Comparison of ENCODE assay signal across 17 cellular contexts in the genomic region with DNA sequence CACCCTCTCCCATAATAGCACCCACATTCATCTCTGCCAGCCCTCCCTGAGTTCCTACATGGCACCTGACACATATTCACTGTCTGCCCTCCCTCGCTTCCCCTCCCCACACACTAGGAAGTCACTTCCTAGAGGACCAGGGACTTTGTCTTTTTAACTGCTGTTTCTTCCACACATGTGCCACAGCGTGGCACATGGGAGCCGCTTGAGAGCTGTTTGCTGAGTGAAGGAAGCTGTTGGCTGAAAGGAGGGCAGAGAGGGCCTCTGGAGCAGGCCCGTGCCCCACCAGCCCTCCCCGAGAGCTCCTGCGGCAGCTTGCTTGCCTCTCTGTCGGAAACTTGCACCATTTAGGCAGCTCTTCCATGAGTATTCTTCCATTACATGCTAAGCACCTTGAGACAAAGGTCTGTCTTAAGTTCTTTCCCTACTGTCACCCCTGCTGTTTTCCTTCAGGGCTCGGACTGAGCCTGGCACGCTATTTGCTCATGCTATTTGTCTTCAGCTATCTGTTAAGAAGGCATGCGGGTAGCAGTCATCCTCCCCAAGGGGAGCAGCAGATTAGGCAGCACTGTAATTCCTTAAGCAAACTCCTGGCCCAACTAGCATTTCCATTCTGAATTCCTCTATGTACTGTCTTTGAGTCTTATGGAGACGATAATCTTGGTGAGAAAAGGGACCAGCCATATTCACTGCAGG.
"Had no signal": no experiment of that assay in that cellular context is flagged by ENCODE, and none has a peak within 500 bp of the region (broad histone marks: within the 10 kb centered on the region; RNA-seq: fewer than 3 reads in every experiment).

No MANE protein-coding gene starts in this region.

- H3K9me3 ChIP-seq: esophagus squamous epithelium, psoas muscle, right lobe of liver, transverse colon had no signal

- DNase-seq: activated CD4-positive, alpha-beta memory T cell treated with anti-CD3 and anti-CD28 coated beads, Interleukin-2, amount 10 ng/mL, durations not matched to agents 7 days and 5 days; activated CD4-positive, alpha-beta T cell treated with anti-CD3 and anti-CD28 coated beads for 4 hours; activated naive CD4-positive, alpha-beta T cell treated with anti-CD3 and anti-CD28 coated beads, Interleukin-2, amount 10 ng/mL, durations not matched to agents 7 days and 5 days; activated T-cell treated with anti-CD3 and anti-CD28 coated beads, Interleukin-2, amount 50 U/mL, for 24 hours; esophagus squamous epithelium; hippocampal formation; psoas muscle; right lobe of liver; stimulated activated naive CD8-positive, alpha-beta T cell treated with anti-CD3 and anti-CD28 coated beads, Interleukin-15, Interleukin-2, amounts not matched to agents 100 U/mL and 50 U/mL, for 24 hours; T-helper 1 cell; T1000; transverse colon had no signal

- H3K27me3 ChIP-seq: esophagus squamous epithelium, right lobe of liver, transverse colon had no signal

- H3K4me3 Mint-ChIP-seq: activated CD4-positive, alpha-beta memory T cell treated with anti-CD3 and anti-CD28 coated beads, Interleukin-2, amount 10 ng/mL, durations not matched to agents 7 days and 5 days; activated naive CD4-positive, alpha-beta T cell treated with anti-CD3 and anti-CD28 coated beads, Interleukin-2, amount 10 ng/mL, durations not matched to agents 7 days and 5 days; activated T-cell treated with anti-CD3 and anti-CD28 coated beads, Interleukin-2, amount 50 U/mL, for 24 hours; nephron had no signal

- H3K27ac Mint-ChIP-seq: activated CD4-positive, alpha-beta memory T cell treated with anti-CD3 and anti-CD28 coated beads, Interleukin-2, amount 10 ng/mL, durations not matched to agents 7 days and 5 days; activated naive CD4-positive, alpha-beta T cell treated with anti-CD3 and anti-CD28 coated beads, Interleukin-2, amount 10 ng/mL, durations not matched to agents 7 days and 5 days; activated T-cell treated with anti-CD3 and anti-CD28 coated beads, Interleukin-2, amount 50 U/mL, for 24 hours; nephron had no signal

- ATAC-seq: psoas muscle, right lobe of liver had no signal

- H3K4me1 Mint-ChIP-seq: activated CD4-positive, alpha-beta memory T cell treated with anti-CD3 and anti-CD28 coated beads, Interleukin-2, amount 10 ng/mL, durations not matched to agents 7 days and 5 days; activated naive CD4-positive, alpha-beta T cell treated with anti-CD3 and anti-CD28 coated beads, Interleukin-2, amount 10 ng/mL, durations not matched to agents 7 days and 5 days had no signal

- H3K4me3 ChIP-seq: esophagus squamous epithelium, psoas muscle, right lobe of liver, smooth muscle cell, transverse colon had no signal

- H3K4me2 ChIP-seq: smooth muscle cell had no signal

- H3K9me3 Mint-ChIP-seq: activated CD4-positive, alpha-beta memory T cell treated with anti-CD3 and anti-CD28 coated beads, Interleukin-2, amount 10 ng/mL, durations not matched to agents 7 days and 5 days; activated naive CD4-positive, alpha-beta T cell treated with anti-CD3 and anti-CD28 coated beads, Interleukin-2, amount 10 ng/mL, durations not matched to agents 7 days and 5 days; activated T-cell treated with anti-CD3 and anti-CD28 coated beads, Interleukin-2, amount 50 U/mL, for 24 hours; nephron had no signal

- H3K36me3 ChIP-seq: esophagus squamous epithelium, right lobe of liver, transverse colon had no signal

- H3K36me3 Mint-ChIP-seq: activated naive CD4-positive, alpha-beta T cell treated with anti-CD3 and anti-CD28 coated beads, Interleukin-2, amount 10 ng/mL, durations not matched to agents 7 days and 5 days had no signal

- H3K27ac ChIP-seq: esophagus squamous epithelium, psoas muscle, right lobe of liver, transverse colon, VCaP had no signal

- FAIRE-seq: astrocyte, colon had no signal

- H3K4me1 ChIP-seq: psoas muscle, right lobe of liver, transverse colon had no signal
